18 cellular contexts compared by ENCODE assay signal in genomic region chr14:35696119-35696518, GRCh38.
A peak's percentile ranks its signal among the peaks of the same experiment; 100 is the strongest.
DNase-seq lines count a peak whose midpoint lies in the region; ATAC-seq, FAIRE-seq and TF ChIP-seq lines count a peak whose summit lies in the region.
"Had no signal": no experiment of that assay in that cellular context is flagged by ENCODE, and none has a peak within 500 bp of the region (broad histone marks: within the 10 kb centered on the region; RNA-seq: fewer than 3 reads in every experiment).

No MANE protein-coding gene starts in this region.

- H3K36me3 ChIP-seq in HepG2 (replicated peaks in 1 of 2; ENCODE audit: control insufficient read depth in 1 of 2, insufficient read depth in 2 of 2, low read length in 2 of 2) (no peaks in the 10 kb centered on the region; a peak in 2 of 5 replicates), right lobe of liver (no peaks in the 10 kb centered on the region), adrenal gland (replicated peaks in 1 of 2) (no peaks in the 10 kb centered on the region)
- H3K36me3 ChIP-seq: BE2C, HAP-1 had no signal

- BruUV-seq in HepG2 (replicated peaks; lab: Mats Ljungman, UMichigan): no TSS peak

- intact Hi-C loops in HepG2 (cut with micrococcal nuclease; ENCODE audit: unreplicated experiment): no loop called here
- intact Hi-C loops in right lobe of liver (cut with DNase I): no loop called here
- intact Hi-C loops in adrenal gland (cut with DNase I): no loop called here

- TF ChIP-seq POLR2A in HepG2 (IDR thresholded peaks at IDR 0.05; ENCODE audit: insufficient read depth in 1 of 2, low read depth in 2 of 2, low read length in 2 of 2) (no peak), right lobe of liver (IDR thresholded peaks at IDR 0.05) (no peak), adrenal gland (IDR thresholded peaks at IDR 0.05) (no peak)

- H3K9ac ChIP-seq in HepG2 (ENCODE audit: insufficient read depth, low read depth, low read length): no peak overlapping the region
- H3K9ac ChIP-seq: GM23248 had no signal

- H3K27ac ChIP-seq in HepG2 (ENCODE audit: extremely low read length, insufficient read depth, low read length) (no peak overlapping the region), right lobe of liver (no peak overlapping the region), adrenal gland (peak overlapping the region in 2 of 5 donors; percentile 13 to 60)
- H3K27ac ChIP-seq: GM23248 had no signal

- no peak for DNase-seq in HepG2 (ENCODE audit: low spot score)
- no peak for DNase-seq in right lobe of liver
- DNase-seq in M059J (ENCODE audit: low read depth): peak; percentile 13
- DNase-seq in adrenal gland: peak in 6 of 7 donors; percentile 29 to 69 (median 56)
- DNase-seq in mesothelial cell of epicardium (ENCODE audit: low spot score in 2 of 2, unreplicated experiment in 2 of 2): no peak
- DNase-seq: BE2C; C1 segment of cervical spinal cord; CD4-positive, CD25-positive, alpha-beta regulatory T cell; CD8-positive, alpha-beta memory T cell; COR-L47; DMS 273 treated with DMSO at 0.1 percent for 48 hours; DMS53 had no signal

- ATAC-seq in HepG2 (peak; percentile 39), right lobe of liver (no peak), HG02970 (IDR thresholded peaks at IDR 0.05; ENCODE audit: low FRiP score, unreplicated experiment) (no peak)

- H4K20me1 ChIP-seq in HepG2 (ENCODE audit: insufficient read depth, low read length): no peaks in the 10 kb centered on the region

- no peaks in the 10 kb centered on the region for H3K36me3 Mint-ChIP-seq in mesothelial cell of epicardium

- no peak overlapping the region for H3K4me2 ChIP-seq in HepG2 (ENCODE audit: low read depth, low read length)

- no peak for TF ChIP-seq RAD21 in HepG2 (CRISPR knock-in tag; IDR thresholded peaks at IDR 0.05)

- H3K4me1 ChIP-seq in HepG2 (ENCODE audit: insufficient read depth, low read length) (no peaks in the 10 kb centered on the region), right lobe of liver (peaks cover 0 to 8% (median 0%) of the 10 kb centered on the region in 4 donors), adrenal gland (replicated peaks in 1 of 2) (peaks cover 11 to 16% of the 10 kb centered on the region in 2 donors)
- H3K4me1 ChIP-seq: HAP-1 had no signal

- TF ChIP-seq CTCF in HepG2 (CRISPR knock-in tag; IDR thresholded peaks at IDR 0.05) (no peak), right lobe of liver (IDR thresholded peaks at IDR 0.05) (no peak), adrenal gland (IDR thresholded peaks at IDR 0.05) (no peak), mesothelial cell of epicardium (IDR thresholded peaks at IDR 0.05; ENCODE audit: unreplicated experiment) (no peak)

- H3K9me3 Mint-ChIP-seq in mesothelial cell of epicardium: no peaks in the 10 kb centered on the region
- H3K9me3 Mint-ChIP-seq: CD8-positive, alpha-beta memory T cell had no signal

- POLR2A ChIA-PET in HepG2 (lab: Yijun Ruan, JAX): no interaction called here

- no peaks in the 10 kb centered on the region for H3K79me2 ChIP-seq in HepG2 (ENCODE audit: insufficient read depth, low read length)

- H3K27me3 ChIP-seq in HepG2 (ENCODE audit: control insufficient read depth in 1 of 2, insufficient read depth in 2 of 2, low read length in 2 of 2) (no peaks in the 10 kb centered on the region), right lobe of liver (no peaks in the 10 kb centered on the region), adrenal gland (no peaks in the 10 kb centered on the region)
- H3K27me3 ChIP-seq: BE2C had no signal

- in situ Hi-C loops in HepG2 (cut with HindIII; ENCODE audit: extremely low pct_ligation_motif_present, low pct_unique_long_range_greater_than_20kb): loop anchor here (10.0 kb wide), 1 partner anchor 119 kb away; no protein-coding TSS in a partner anchor

- H3K27ac Mint-ChIP-seq in mesothelial cell of epicardium: no peak overlapping the region
- H3K27ac Mint-ChIP-seq: CD4-positive, CD25-positive, alpha-beta regulatory T cell had no signal

- H3K9me3 ChIP-seq in HepG2 (ENCODE audit: low read length) (no peaks in the 10 kb centered on the region), right lobe of liver (no peaks in the 10 kb centered on the region), adrenal gland (replicated peaks in 1 of 3) (no peaks in the 10 kb centered on the region)
- H3K9me3 ChIP-seq: BE2C, HAP-1 had no signal

- H2AFZ ChIP-seq in HepG2 (ENCODE audit: low read length): no peak overlapping the region
- H2AFZ ChIP-seq: GM23248 had no signal

- no peak overlapping the region for H3K4me3 Mint-ChIP-seq in mesothelial cell of epicardium
- H3K4me3 Mint-ChIP-seq: CD4-positive, CD25-positive, alpha-beta regulatory T cell; CD8-positive, alpha-beta memory T cell had no signal

- over 99% methylated on average over 3 of the region's 3 CpGs for WGBS in HepG2 (ENCODE audit: low lambda C conversion rate)
- 96% methylated on average over 3 of the region's 3 CpGs for WGBS in right lobe of liver (ENCODE audit: insufficient coverage, low coverage, low lambda C conversion rate, missing lambda C conversion rate)
- WGBS in adrenal gland, 4 donors: 61 to 76% (median 66%) methylated on average over 3 of the region's 3 CpGs

- TF ChIP-seq EP300 in HepG2 (IDR thresholded peaks at IDR 0.05; ENCODE audit: low read depth in 2 of 2, low read length in 2 of 2) (no peak), HepG2 (CRISPR knock-in tag; IDR thresholded peaks at IDR 0.05; ENCODE audit: borderline replicate concordance) (no peak)

- no peak overlapping the region for H3K4me3 ChIP-seq in HepG2 (replicated peaks in 1 of 3; ENCODE audit: insufficient read depth in 1 of 3, low read depth in 2 of 3, low read length in 3 of 3)
- H3K4me3 ChIP-seq in right lobe of liver: no peak overlapping the region
- H3K4me3 ChIP-seq in adrenal gland: no peak overlapping the region
- H3K4me3 ChIP-seq: GM23248, HAP-1 had no signal

- FAIRE-seq in HepG2 (lab: Jason Lieb, UNC): no peak
- FAIRE-seq: G401.6, GM12892, GM18507 had no signal

- H3K27me3 Mint-ChIP-seq in mesothelial cell of epicardium (ENCODE audit: low read depth): no peaks in the 10 kb centered on the region
- H3K27me3 Mint-ChIP-seq: CD4-positive, CD25-positive, alpha-beta regulatory T cell; CD8-positive, alpha-beta memory T cell had no signal

- no peaks in the 10 kb centered on the region for H3K4me1 Mint-ChIP-seq in mesothelial cell of epicardium

- CTCF ChIA-PET in HepG2 (lab: Yijun Ruan, JAX; ENCODE audit: low intra/inter-chr PET ratio, low total read pairs): no interaction called here

TF ChIP-seq in HepG2, 621 proteins besides CTCF, POLR2A, EP300 and RAD21 (continues in another document):
- TF ChIP-seq ZFP41 (CRISPR knock-in tag; IDR thresholded peaks at IDR 0.05; ENCODE audit: borderline replicate concordance): no peak
- no peak for TF ChIP-seq THRA (CRISPR knock-in tag; IDR thresholded peaks at IDR 0.05; ENCODE audit: borderline replicate concordance)
- no peak for TF ChIP-seq NR2C2 (CRISPR knock-in tag; IDR thresholded peaks at IDR 0.05; ENCODE audit: borderline replicate concordance)

Comparison
In these comparisons a context has a peak if more than half of its experiments do, and no peak if none do; other contexts are left out.
1. DNase-seq: peak in M059J (single experiment) and adrenal gland (6 of 7); none in HepG2 (single experiment), right lobe of liver (0 of 3) and mesothelial cell of epicardium (0 of 2).